Comparison of ENCODE assay signal across 19 cellular contexts in genomic region chr6:38264605-38265004, GRCh38.
A peak's percentile ranks its signal among the peaks of the same experiment; 100 is the strongest.
DNase-seq lines count a peak whose midpoint lies in the region; ATAC-seq and TF ChIP-seq lines count a peak whose summit lies in the region.
"Had no signal": no experiment of that assay in that cellular context is flagged by ENCODE, and none has a peak within 500 bp of the region (broad histone marks: within the 10 kb centered on the region; RNA-seq: fewer than 3 reads in every experiment).

No MANE protein-coding gene starts in this region.

- peaks cover 9% of the 10 kb centered on the region for H3K36me3 Mint-ChIP-seq in activated B cell treated with CpG ODN at 0.5 μM for 24 hours (ENCODE audit: low read depth)
- H3K36me3 Mint-ChIP-seq in osteocyte (ENCODE audit: unreplicated experiment), result no peaks in the 10 kb centered on the region

- H3K27me3 Mint-ChIP-seq in activated B cell treated with CpG ODN at 0.5 μM for 24 hours (no peaks in the 10 kb centered on the region), osteocyte (ENCODE audit: unreplicated experiment) (no peaks in the 10 kb centered on the region)
- H3K27me3 Mint-ChIP-seq: activated naive CD8-positive, alpha-beta T cell treated with anti-CD3 and anti-CD28 coated beads for 36 hours; activated T-cell treated with anti-CD3 and anti-CD28 coated beads, Interleukin-2, amount 50 U/mL, for 24 hours; B cell had no signal

- no peak overlapping the region for H3K27ac ChIP-seq in uterus

- POLR2A ChIA-PET in activated B cell treated with CpG ODN at 0.5 μM for 24 hours (lab: Charles Lee), result no interaction called here

- ATAC-seq in activated B cell treated with CpG ODN at 0.5 μM for 24 hours (ENCODE audit: low read depth), result peak; percentile 34
- ATAC-seq in GM19351 (IDR thresholded peaks at IDR 0.05; ENCODE audit: unreplicated experiment), result no peak
- ATAC-seq in HG03354 (IDR thresholded peaks at IDR 0.05; ENCODE audit: poor library complexity, severe bottlenecking, unreplicated experiment), result no peak
- ATAC-seq: right cardiac atrium had no signal

- H3K9me3 Mint-ChIP-seq in activated B cell treated with CpG ODN at 0.5 μM for 24 hours (no peaks in the 10 kb centered on the region), osteocyte (ENCODE audit: unreplicated experiment) (no peaks in the 10 kb centered on the region)
- H3K9me3 Mint-ChIP-seq: activated naive CD8-positive, alpha-beta T cell treated with anti-CD3 and anti-CD28 coated beads for 36 hours; activated T-cell treated with anti-CD3 and anti-CD28 coated beads, Interleukin-2, amount 50 U/mL, for 24 hours had no signal

- intact Hi-C loops in activated B cell treated with CpG ODN at 0.5 μM for 24 hours (cut with micrococcal nuclease) (no loop called here), uterus (cut with DNase I; ENCODE audit: low total_unique reads) (no loop called here)

- no peaks in the 10 kb centered on the region for H3K4me1 ChIP-seq in uterus

- no peak overlapping the region for H3K4me3 Mint-ChIP-seq in activated B cell treated with CpG ODN at 0.5 μM for 24 hours
- H3K4me3 Mint-ChIP-seq in osteocyte (ENCODE audit: unreplicated experiment), result no peak overlapping the region
- H3K4me3 Mint-ChIP-seq: activated naive CD8-positive, alpha-beta T cell treated with anti-CD3 and anti-CD28 coated beads for 36 hours; activated T-cell treated with anti-CD3 and anti-CD28 coated beads, Interleukin-2, amount 50 U/mL, for 24 hours; B cell had no signal

- no peaks in the 10 kb centered on the region for H3K36me3 ChIP-seq in uterus

- peaks cover 36% of the 10 kb centered on the region for H3K4me1 Mint-ChIP-seq in activated B cell treated with CpG ODN at 0.5 μM for 24 hours
- H3K4me1 Mint-ChIP-seq in osteocyte (ENCODE audit: unreplicated experiment), result peaks cover 46% of the 10 kb centered on the region

- H3K4me3 ChIP-seq in uterus, result no peak overlapping the region

- CTCF ChIA-PET in activated B cell treated with CpG ODN at 0.5 μM for 24 hours (lab: Charles Lee), result no interaction called here

- TF ChIP-seq POLR2A in uterus (IDR thresholded peaks at IDR 0.05), result no peak

- no peaks in the 10 kb centered on the region for H3K27me3 ChIP-seq in uterus

- peak; percentile 11 for DNase-seq in GM20000 (ENCODE audit: low spot score)
- no peak for DNase-seq in activated B cell treated with CpG ODN at 0.5 μM for 24 hours
- peak; percentile 79 for DNase-seq in glomerular visceral epithelial cell (ENCODE audit: extremely low spot score)
- no peak for DNase-seq in osteocyte (ENCODE audit: extremely low spot score, unreplicated experiment)
- no peak for DNase-seq in stimulated activated CD4-positive, alpha-beta T cell treated with anti-CD3 and anti-CD28 coated beads, Interleukin-4, amount 100 ng/mL, for 4 hours
- no peak for DNase-seq in uterus
- DNase-seq: activated CD4-positive, alpha-beta T cell treated with anti-CD3 and anti-CD28 coated beads, Interleukin-2, amount 50 U/mL, for 4 hours; activated naive CD8-positive, alpha-beta T cell treated with anti-CD3 and anti-CD28 coated beads for 36 hours; activated T-cell treated with anti-CD3 and anti-CD28 coated beads, Interleukin-2, amount 50 U/mL, for 24 hours; cerebellar nuclear complex; HCEC 1CT; NCI-H2081; NCI-H748 treated with DMSO at 0.1 percent for 48 hours; right cardiac atrium; RPMI8226; stimulated activated CD4-positive, alpha-beta T cell treated with anti-CD3 and anti-CD28 coated beads, Interleukin-2, amount 100 ng/mL, for 24 hours had no signal

- TF ChIP-seq CTCF in GM20000 (IDR thresholded peaks at IDR 0.05; ENCODE audit: extremely low read depth, missing control alignments), result no peak
- TF ChIP-seq CTCF in activated B cell treated with CpG ODN at 0.5 μM for 24 hours (IDR thresholded peaks at IDR 0.05), result no peak
- TF ChIP-seq CTCF in osteocyte (IDR thresholded peaks at IDR 0.05), result no peak
- TF ChIP-seq CTCF in uterus (IDR thresholded peaks at IDR 0.05), result no peak

- no peak overlapping the region for H3K27ac Mint-ChIP-seq in activated B cell treated with CpG ODN at 0.5 μM for 24 hours
- peak overlapping the region; percentile 24 for H3K27ac Mint-ChIP-seq in osteocyte (ENCODE audit: unreplicated experiment)
- H3K27ac Mint-ChIP-seq: activated naive CD8-positive, alpha-beta T cell treated with anti-CD3 and anti-CD28 coated beads for 36 hours; activated T-cell treated with anti-CD3 and anti-CD28 coated beads, Interleukin-2, amount 50 U/mL, for 24 hours; B cell had no signal

- H3K9me3 ChIP-seq in uterus, result no peaks in the 10 kb centered on the region

Comparison
In these comparisons a context has a peak if more than half of its experiments do, and no peak if none do; other contexts are left out.
1. DNase-seq: peak in GM20000 (single experiment) and glomerular visceral epithelial cell (single experiment); none in activated B cell treated with CpG ODN at 0.5 μM for 24 hours (single experiment), osteocyte (single experiment), stimulated activated CD4-positive, alpha-beta T cell treated with anti-CD3 and anti-CD28 coated beads, Interleukin-4, amount 100 ng/mL, for 4 hours (0 of 2) and uterus (0 of 2).